18 cellular contexts compared by ENCODE assay signal in genomic region chr7:30254248-30254647, GRCh38.
"Had no signal": no experiment of that assay in that cellular context is flagged by ENCODE, and none has a peak within 500 bp of the region (broad histone marks: within the 10 kb centered on the region; RNA-seq: fewer than 3 reads in every experiment).

No MANE protein-coding gene starts in this region.

- H3K9me3 Mint-ChIP-seq: activated B cell treated with CpG ODN at 0.5 μM for 24 hours; activated CD4-positive, alpha-beta memory T cell treated with anti-CD3 and anti-CD28 coated beads, Interleukin-2, amount 10 ng/mL, durations not matched to agents 7 days and 5 days; nephron progenitor cell; T-cell; type B pancreatic cell had no signal

- H3K4me2 ChIP-seq: SK-N-SH had no signal

- DNase-seq: activated B cell treated with CpG ODN at 0.5 μM for 24 hours; activated CD4-positive, alpha-beta memory T cell treated with anti-CD3 and anti-CD28 coated beads, Interleukin-2, amount 10 ng/mL, durations not matched to agents 7 days and 5 days; activated CD4-positive, alpha-beta T cell treated with anti-CD3 and anti-CD28 coated beads for 4 hours; activated CD8-positive, alpha-beta memory T cell treated with anti-CD3 and anti-CD28 coated beads, Interleukin-2, amount 10 ng/mL, durations not matched to agents 7 days and 5 days; activated naive CD4-positive, alpha-beta T cell treated with anti-CD3 and anti-CD28 coated beads, Interleukin-2, amount 50 U/mL, for 16 hours; dermis blood vessel endothelial cell; effector memory CD4-positive, alpha-beta T cell; left cardiac atrium; nephron progenitor cell; occipital lobe; SK-N-SH; stimulated activated CD4-positive, alpha-beta T cell treated with anti-CD3 and anti-CD28 coated beads, Interleukin-2, amount 100 ng/mL, for 24 hours; stimulated activated naive CD8-positive, alpha-beta T cell treated with anti-CD3 and anti-CD28 coated beads, Interleukin-15, Interleukin-2, amounts not matched to agents 100 U/mL and 50 U/mL, for 24 hours; T-cell had no signal

- ATAC-seq: activated CD8-positive, alpha-beta memory T cell treated with anti-CD3 and anti-CD28 coated beads, Interleukin-2, amount 10 ng/mL, durations not matched to agents 7 days and 5 days; stimulated activated naive CD8-positive, alpha-beta T cell treated with anti-CD3 and anti-CD28 coated beads, Interleukin-15, Interleukin-2, amounts not matched to agents 100 U/mL and 50 U/mL, for 24 hours; T-cell had no signal

- H3K36me3 Mint-ChIP-seq: activated CD8-positive, alpha-beta memory T cell treated with anti-CD3 and anti-CD28 coated beads, Interleukin-2, amount 10 ng/mL, durations not matched to agents 7 days and 5 days; mesothelial cell of epicardium; type B pancreatic cell had no signal

- H3K4me1 Mint-ChIP-seq: activated B cell treated with CpG ODN at 0.5 μM for 24 hours, nephron progenitor cell had no signal

- H3K27ac Mint-ChIP-seq: activated B cell treated with CpG ODN at 0.5 μM for 24 hours; activated CD4-positive, alpha-beta memory T cell treated with anti-CD3 and anti-CD28 coated beads, Interleukin-2, amount 10 ng/mL, durations not matched to agents 7 days and 5 days; activated CD8-positive, alpha-beta memory T cell treated with anti-CD3 and anti-CD28 coated beads, Interleukin-2, amount 10 ng/mL, durations not matched to agents 7 days and 5 days; nephron progenitor cell; T-cell had no signal

- H3K36me3 ChIP-seq: ascending aorta had no signal

- H3K4me3 Mint-ChIP-seq: activated B cell treated with CpG ODN at 0.5 μM for 24 hours; activated CD4-positive, alpha-beta memory T cell treated with anti-CD3 and anti-CD28 coated beads, Interleukin-2, amount 10 ng/mL, durations not matched to agents 7 days and 5 days; activated CD8-positive, alpha-beta memory T cell treated with anti-CD3 and anti-CD28 coated beads, Interleukin-2, amount 10 ng/mL, durations not matched to agents 7 days and 5 days; mesothelial cell of epicardium; nephron progenitor cell; T-cell; type B pancreatic cell had no signal

- H3K27me3 ChIP-seq: ascending aorta had no signal

- H3K9ac ChIP-seq: SK-N-SH had no signal

- H3K9me3 ChIP-seq: ascending aorta, SK-N-SH had no signal

- H3K27ac ChIP-seq: ascending aorta had no signal

- H3K27me3 Mint-ChIP-seq: activated B cell treated with CpG ODN at 0.5 μM for 24 hours; activated CD8-positive, alpha-beta memory T cell treated with anti-CD3 and anti-CD28 coated beads, Interleukin-2, amount 10 ng/mL, durations not matched to agents 7 days and 5 days; progenitor cell of endocrine pancreas; T-cell had no signal

- H3K9me2 ChIP-seq: SK-N-SH had no signal

- H3K4me3 ChIP-seq: ascending aorta had no signal
